In genomic region chr1:232969791-232970190, GRCh38 we compare ENCODE assay signal across 21 cellular contexts.
"Had no signal": no experiment of that assay in that cellular context is flagged by ENCODE, and none has a peak within 500 bp of the region (broad histone marks: within the 10 kb centered on the region; RNA-seq: fewer than 3 reads in every experiment).

No MANE protein-coding gene starts in this region.

- H3K27me3 ChIP-seq: esophagus squamous epithelium, heart left ventricle, suprapubic skin, tibial nerve had no signal

- H3K4me3 Mint-ChIP-seq: activated naive CD8-positive, alpha-beta T cell; activated T-cell treated with anti-CD3 and anti-CD28 coated beads, Interleukin-2, amount 50 U/mL, for 24 hours; endodermal cell; naive B cell; stimulated activated naive CD8-positive, alpha-beta T cell treated with anti-CD3 and anti-CD28 coated beads, Interleukin-15, amount 100 ng/mL, for 72 hours; T-cell had no signal

- DNase-seq: activated CD4-positive, alpha-beta T cell treated with anti-CD3 and anti-CD28 coated beads for 1 hour; activated CD4-positive, alpha-beta T cell treated with anti-CD3 and anti-CD28 coated beads, Interleukin-2, amount 50 U/mL, for 4 hours; activated CD8-positive, alpha-beta memory T cell treated with anti-CD3 and anti-CD28 coated beads for 24 hours; activated CD8-positive, alpha-beta memory T cell treated with anti-CD3 and anti-CD28 coated beads, Interleukin-2, amount 50 U/mL, for 4 hours; activated naive CD4-positive, alpha-beta T cell; activated T-cell treated with anti-CD3 and anti-CD28 coated beads, Interleukin-2, amount 50 U/mL, for 24 hours; cortex of kidney; endodermal cell; esophagus squamous epithelium; kidney; naive B cell; retina; stimulated activated CD4-positive, alpha-beta T cell treated with anti-CD3 and anti-CD28 coated beads, Interleukin-4, amount 100 ng/mL, for 24 hours; stimulated activated naive CD8-positive, alpha-beta T cell treated with anti-CD3 and anti-CD28 coated beads, Interleukin-15, amount 100 ng/mL, for 72 hours; T-cell had no signal

- ATAC-seq: T-cell had no signal

- H3K27me3 Mint-ChIP-seq: activated naive CD8-positive, alpha-beta T cell; activated T-cell treated with anti-CD3 and anti-CD28 coated beads, Interleukin-2, amount 50 U/mL, for 24 hours; naive B cell; stimulated activated naive CD8-positive, alpha-beta T cell treated with anti-CD3 and anti-CD28 coated beads, Interleukin-15, amount 100 ng/mL, for 72 hours; T-cell had no signal

- H3K4me1 ChIP-seq: suprapubic skin, tibial nerve had no signal

- H3K4me3 ChIP-seq: esophagus squamous epithelium, heart left ventricle, lung, suprapubic skin, tibial nerve had no signal

- H3K27ac Mint-ChIP-seq: activated naive CD8-positive, alpha-beta T cell; activated T-cell treated with anti-CD3 and anti-CD28 coated beads, Interleukin-2, amount 50 U/mL, for 24 hours; activated T-helper 2 cell treated with anti-CD3 and anti-CD28 coated beads, Interferon-gamma antibody, Interleukin-2, Interleukin-4, amounts not matched to agents 10 μg/mL and 5 μg/mL and 100 μg/mL, durations not matched to agents 14 hours and 24 hours and 36 hours; endodermal cell; naive B cell; T-cell had no signal

- H3K27ac ChIP-seq: esophagus squamous epithelium, suprapubic skin, tibial nerve had no signal
